Comparison of ENCODE assay signal across 1 cellular context in the genomic region with DNA sequence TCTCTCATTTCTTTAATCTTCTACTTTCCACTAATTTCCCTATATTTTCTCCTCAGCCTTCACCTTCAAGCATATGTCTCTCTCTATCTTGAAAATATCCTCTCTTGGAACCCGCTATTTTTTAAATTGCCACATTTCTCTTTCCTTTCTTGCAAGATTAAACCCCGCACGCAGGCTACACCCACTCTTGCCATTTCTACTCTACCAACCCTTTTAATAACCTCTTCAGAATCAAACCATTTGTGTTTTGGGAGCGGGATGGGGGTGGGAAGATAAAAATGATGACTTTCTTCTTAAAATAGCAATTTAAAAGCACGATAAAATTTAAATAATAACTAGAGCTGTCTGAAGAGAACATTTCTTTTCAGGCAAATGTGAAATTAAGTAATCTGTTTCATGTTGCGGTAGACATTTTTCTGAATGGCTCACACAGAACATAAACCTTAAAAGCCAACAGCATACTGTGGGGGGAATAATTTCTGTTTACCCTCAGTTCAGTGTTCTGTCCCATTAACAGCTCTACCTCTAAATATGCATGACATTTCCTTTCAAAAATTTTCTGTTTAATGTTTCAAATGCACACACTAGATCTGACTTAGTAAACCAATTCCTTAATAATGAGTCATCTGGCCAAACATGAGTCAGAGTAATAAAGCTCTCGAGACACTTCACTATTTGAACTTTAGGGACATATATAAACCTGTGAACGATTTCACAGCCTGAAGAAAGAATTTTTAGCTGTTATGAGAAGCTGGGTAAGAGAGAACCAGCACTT.
TF ChIP-seq lines count a peak whose summit lies in the region.

No MANE protein-coding gene starts in this region.

TF ChIP-seq in GM23338, 12 proteins besides CTCF, POLR2A, EP300 and RAD21 (continued from another document):
- TF ChIP-seq, protein P1, sequence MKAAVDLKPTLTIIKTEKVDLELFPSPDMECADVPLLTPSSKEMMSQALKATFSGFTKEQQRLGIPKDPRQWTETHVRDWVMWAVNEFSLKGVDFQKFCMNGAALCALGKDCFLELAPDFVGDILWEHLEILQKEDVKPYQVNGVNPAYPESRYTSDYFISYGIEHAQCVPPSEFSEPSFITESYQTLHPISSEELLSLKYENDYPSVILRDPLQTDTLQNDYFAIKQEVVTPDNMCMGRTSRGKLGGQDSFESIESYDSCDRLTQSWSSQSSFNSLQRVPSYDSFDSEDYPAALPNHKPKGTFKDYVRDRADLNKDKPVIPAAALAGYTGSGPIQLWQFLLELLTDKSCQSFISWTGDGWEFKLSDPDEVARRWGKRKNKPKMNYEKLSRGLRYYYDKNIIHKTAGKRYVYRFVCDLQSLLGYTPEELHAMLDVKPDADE (IDR thresholded peaks at IDR 0.05), result no peak
- TF ChIP-seq POLR2AphosphoS5 (IDR thresholded peaks at IDR 0.05; ENCODE audit: low read depth), result no peak
